1 cellular context compared by ENCODE assay signal in the genomic region with DNA sequence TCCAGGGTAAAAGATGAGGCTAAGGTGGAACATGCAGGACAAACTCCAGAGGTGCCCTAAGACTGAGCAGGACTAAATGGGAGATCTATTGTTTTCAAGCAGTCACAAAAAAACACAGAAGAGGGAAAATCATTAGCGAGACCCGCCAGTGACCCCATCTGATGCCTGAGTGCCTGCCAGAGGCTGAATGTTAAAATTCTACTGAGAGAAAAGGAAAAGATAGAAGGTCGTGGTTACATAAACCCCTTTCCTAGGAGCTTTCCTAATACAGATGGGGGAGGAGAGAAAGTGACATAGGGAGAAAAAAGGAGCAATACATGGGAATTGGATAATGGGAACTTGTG.
TF ChIP-seq lines count a peak whose summit lies in the region.

No MANE protein-coding gene starts in this region.

TF ChIP-seq in WTC11, 78 proteins besides CTCF, POLR2A, EP300 and RAD21 (continued from another document):
- TF ChIP-seq, protein P1, sequence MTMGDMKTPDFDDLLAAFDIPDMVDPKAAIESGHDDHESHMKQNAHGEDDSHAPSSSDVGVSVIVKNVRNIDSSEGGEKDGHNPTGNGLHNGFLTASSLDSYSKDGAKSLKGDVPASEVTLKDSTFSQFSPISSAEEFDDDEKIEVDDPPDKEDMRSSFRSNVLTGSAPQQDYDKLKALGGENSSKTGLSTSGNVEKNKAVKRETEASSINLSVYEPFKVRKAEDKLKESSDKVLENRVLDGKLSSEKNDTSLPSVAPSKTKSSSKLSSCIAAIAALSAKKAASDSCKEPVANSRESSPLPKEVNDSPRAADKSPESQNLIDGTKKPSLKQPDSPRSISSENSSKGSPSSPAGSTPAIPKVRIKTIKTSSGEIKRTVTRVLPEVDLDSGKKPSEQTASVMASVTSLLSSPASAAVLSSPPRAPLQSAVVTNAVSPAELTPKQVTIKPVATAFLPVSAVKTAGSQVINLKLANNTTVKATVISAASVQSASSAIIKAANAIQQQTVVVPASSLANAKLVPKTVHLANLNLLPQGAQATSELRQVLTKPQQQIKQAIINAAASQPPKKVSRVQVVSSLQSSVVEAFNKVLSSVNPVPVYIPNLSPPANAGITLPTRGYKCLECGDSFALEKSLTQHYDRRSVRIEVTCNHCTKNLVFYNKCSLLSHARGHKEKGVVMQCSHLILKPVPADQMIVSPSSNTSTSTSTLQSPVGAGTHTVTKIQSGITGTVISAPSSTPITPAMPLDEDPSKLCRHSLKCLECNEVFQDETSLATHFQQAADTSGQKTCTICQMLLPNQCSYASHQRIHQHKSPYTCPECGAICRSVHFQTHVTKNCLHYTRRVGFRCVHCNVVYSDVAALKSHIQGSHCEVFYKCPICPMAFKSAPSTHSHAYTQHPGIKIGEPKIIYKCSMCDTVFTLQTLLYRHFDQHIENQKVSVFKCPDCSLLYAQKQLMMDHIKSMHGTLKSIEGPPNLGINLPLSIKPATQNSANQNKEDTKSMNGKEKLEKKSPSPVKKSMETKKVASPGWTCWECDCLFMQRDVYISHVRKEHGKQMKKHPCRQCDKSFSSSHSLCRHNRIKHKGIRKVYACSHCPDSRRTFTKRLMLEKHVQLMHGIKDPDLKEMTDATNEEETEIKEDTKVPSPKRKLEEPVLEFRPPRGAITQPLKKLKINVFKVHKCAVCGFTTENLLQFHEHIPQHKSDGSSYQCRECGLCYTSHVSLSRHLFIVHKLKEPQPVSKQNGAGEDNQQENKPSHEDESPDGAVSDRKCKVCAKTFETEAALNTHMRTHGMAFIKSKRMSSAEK (CRISPR knock-in tag; IDR thresholded peaks at IDR 0.05; ENCODE audit: borderline replicate concordance) = no peak
- TF ChIP-seq, protein P2, sequence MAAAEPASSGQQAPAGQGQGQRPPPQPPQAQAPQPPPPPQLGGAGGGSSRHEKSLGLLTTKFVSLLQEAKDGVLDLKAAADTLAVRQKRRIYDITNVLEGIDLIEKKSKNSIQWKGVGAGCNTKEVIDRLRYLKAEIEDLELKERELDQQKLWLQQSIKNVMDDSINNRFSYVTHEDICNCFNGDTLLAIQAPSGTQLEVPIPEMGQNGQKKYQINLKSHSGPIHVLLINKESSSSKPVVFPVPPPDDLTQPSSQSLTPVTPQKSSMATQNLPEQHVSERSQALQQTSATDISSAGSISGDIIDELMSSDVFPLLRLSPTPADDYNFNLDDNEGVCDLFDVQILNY (CRISPR knock-in tag; IDR thresholded peaks at IDR 0.05) = no peak
- TF ChIP-seq E2F1 (CRISPR knock-in tag; IDR thresholded peaks at IDR 0.05) = no peak
- no peak for TF ChIP-seq FOXJ3 (CRISPR knock-in tag; IDR thresholded peaks at IDR 0.05; ENCODE audit: borderline replicate concordance)
